In genomic region chr2:172281648-172282576, GRCh38 we compare ENCODE assay signal across 15 cellular contexts.
A peak's percentile ranks its signal among the peaks of the same experiment; 100 is the strongest.
DNase-seq lines count a peak whose midpoint lies in the region; ATAC-seq and TF ChIP-seq lines count a peak whose summit lies in the region.
"Had no signal": no experiment of that assay in that cellular context is flagged by ENCODE, and none has a peak within 500 bp of the region (broad histone marks: within the 10 kb centered on the region; RNA-seq: fewer than 3 reads in every experiment).

No MANE protein-coding gene starts in this region.

- H3K4me1 Mint-ChIP-seq in neural progenitor cell, result peaks cover 44% of the 10 kb centered on the region

- no peaks in the 10 kb centered on the region for H3K36me3 Mint-ChIP-seq in neural progenitor cell

- H3K27ac ChIP-seq in AG04450 (ENCODE audit: low read depth, low read length) (peak overlapping the region; percentile 86), brain microvascular endothelial cell (peak overlapping the region; percentile 94), neural progenitor cell (no peak overlapping the region), Karpas-422 (ENCODE audit: low read length) (no peak overlapping the region), upper lobe of left lung (no peak overlapping the region)
- H3K27ac ChIP-seq: upper lobe of right lung had no signal

- H4K20me1 ChIP-seq in neural progenitor cell (ENCODE audit: low read depth), result no peaks in the 10 kb centered on the region
- no peaks in the 10 kb centered on the region for H4K20me1 ChIP-seq in Karpas-422 (ENCODE audit: insufficient read depth, low read depth, low read length)

- WGBS in upper lobe of left lung, 2 donors, result 74 to 80% methylated on average over 3 of the region's 3 CpGs

- H3K9me2 ChIP-seq in Karpas-422 (replicated peaks; ENCODE audit: insufficient read depth, low read length), result no peaks in the 10 kb centered on the region

- H2AFZ ChIP-seq in neural progenitor cell (replicated peaks), result no peak overlapping the region
- H2AFZ ChIP-seq in Karpas-422 (ENCODE audit: low read length), result no peak overlapping the region

- peaks cover 37% of the 10 kb centered on the region for H3K4me1 ChIP-seq in neural progenitor cell
- H3K4me1 ChIP-seq in Karpas-422 (ENCODE audit: low read length), result peaks cover 59% of the 10 kb centered on the region
- H3K4me1 ChIP-seq in upper lobe of left lung, result peaks cover 13 to 18% (median 16%) of the 10 kb centered on the region in 4 donors

- no peaks in the 10 kb centered on the region for H3K27me3 ChIP-seq in AG04450 (ENCODE audit: control insufficient read depth, insufficient read depth, low read length)
- H3K27me3 ChIP-seq in brain microvascular endothelial cell (replicated peaks), result no peaks in the 10 kb centered on the region
- no peaks in the 10 kb centered on the region for H3K27me3 ChIP-seq in neural progenitor cell
- no peaks in the 10 kb centered on the region for H3K27me3 ChIP-seq in Karpas-422 (ENCODE audit: low read length)
- no peaks in the 10 kb centered on the region for H3K27me3 ChIP-seq in upper lobe of left lung
- H3K27me3 ChIP-seq: neutrophil, upper lobe of right lung had no signal

- no peak overlapping the region for H3K4me2 ChIP-seq in neural progenitor cell
- no peak overlapping the region for H3K4me2 ChIP-seq in Karpas-422 (ENCODE audit: low read depth, low read length, poor library complexity, severe bottlenecking)

- no peak for TF ChIP-seq CTCF in AG04450 (IDR thresholded peaks at IDR 0.05; ENCODE audit: low read depth, low read length)
- no peak for TF ChIP-seq CTCF in brain microvascular endothelial cell (IDR thresholded peaks at IDR 0.05; ENCODE audit: low read depth, low read length, missing control alignments)
- TF ChIP-seq CTCF in neural progenitor cell (IDR thresholded peaks at IDR 0.05), result no peak
- no peak for TF ChIP-seq CTCF in upper lobe of left lung (IDR thresholded peaks at IDR 0.05)

- H3K4me3 Mint-ChIP-seq in neural progenitor cell, result no peak overlapping the region
- H3K4me3 Mint-ChIP-seq: activated B cell treated with CpG ODN at 0.5 μM for 24 hours had no signal

- peaks cover 4% of the 10 kb centered on the region for H3K27me3 Mint-ChIP-seq in neural progenitor cell (ENCODE audit: insufficient read depth, low read depth)

- H3K4me3 ChIP-seq in AG04450 (ENCODE audit: low read depth, low read length), result no peak overlapping the region
- no peak overlapping the region for H3K4me3 ChIP-seq in brain microvascular endothelial cell (ENCODE audit: low read depth, low read length)
- H3K4me3 ChIP-seq in neural progenitor cell, result no peak overlapping the region
- no peak overlapping the region for H3K4me3 ChIP-seq in Karpas-422 (ENCODE audit: low read length)
- H3K4me3 ChIP-seq in upper lobe of left lung, result no peak overlapping the region
- H3K4me3 ChIP-seq: upper lobe of right lung had no signal

- H3K27ac Mint-ChIP-seq in neural progenitor cell, result no peak overlapping the region
- H3K27ac Mint-ChIP-seq: activated B cell treated with CpG ODN at 0.5 μM for 24 hours had no signal

- no peak for TF ChIP-seq POLR2A in upper lobe of left lung (IDR thresholded peaks at IDR 0.05)

- intact Hi-C loops in left colon (cut with DNase I, micrococcal nuclease), result no loop called here

- H3K36me3 ChIP-seq in brain microvascular endothelial cell (replicated peaks) (no peaks in the 10 kb centered on the region), neural progenitor cell (no peaks in the 10 kb centered on the region), Karpas-422 (ENCODE audit: insufficient read depth, low read length) (no peaks in the 10 kb centered on the region; the same call in 1 of the 2 replicates), upper lobe of left lung (no peaks in the 10 kb centered on the region)
- H3K36me3 ChIP-seq: neutrophil, upper lobe of right lung had no signal

- ATAC-seq in left colon, result peak; percentile 96
- ATAC-seq in GM21423 (IDR thresholded peaks at IDR 0.05; ENCODE audit: unreplicated experiment), result no peak
- ATAC-seq in upper lobe of left lung (ENCODE audit: low FRiP score in 2 of 2), result no peak

- H3F3A ChIP-seq in neural progenitor cell (ENCODE audit: low read depth), result peaks cover 31% of the 10 kb centered on the region

- peak; percentile 47 for DNase-seq in AG04450 (ENCODE audit: low read depth, low spot score)
- DNase-seq in LHCN-M2 (ENCODE audit: low read depth), result peak; percentile 74
- DNase-seq in brain microvascular endothelial cell, result peak; percentile 88
- DNase-seq in left colon, result no peak
- DNase-seq in neural progenitor cell (ENCODE audit: low spot score), result no peak
- DNase-seq in Karpas-422, result no peak
- DNase-seq in upper lobe of left lung, result no peak
- DNase-seq: activated B cell treated with CpG ODN at 0.5 μM for 24 hours, DMS79, GOT3, head of caudate nucleus, NCI-H2171, upper lobe of right lung had no signal

- no peak overlapping the region for H3K9ac ChIP-seq in neural progenitor cell
- H3K9ac ChIP-seq in Karpas-422 (ENCODE audit: low read length), result no peak overlapping the region

- POLR2A ChIA-PET in AG04450 (lab: Yijun Ruan, JAX), result interaction anchor here (1.2 kb wide), 2 partner anchors 29 to 74 kb away, joined by 3 read pairs; no protein-coding TSS in a partner anchor

- in situ Hi-C loops in brain microvascular endothelial cell (cut with HindIII; ENCODE audit: low pct_ligation_motif_present, low sequenced_read_pairs), result no loop called here

- H3K9me3 ChIP-seq in AG04450 (ENCODE audit: control insufficient read depth, insufficient read depth, low read length) (peaks cover 7% of the 10 kb centered on the region; the same call in 1 of the 2 replicates), neural progenitor cell (ENCODE audit: low read depth) (no peaks in the 10 kb centered on the region), Karpas-422 (ENCODE audit: low read length) (peaks cover 5% of the 10 kb centered on the region; the same call in 1 of the 2 replicates), upper lobe of left lung (peaks cover 0 to 2% (median 0%) of the 10 kb centered on the region in 4 donors)
- H3K9me3 ChIP-seq: neutrophil, upper lobe of right lung had no signal

- no peak for TF ChIP-seq EP300 in upper lobe of left lung (IDR thresholded peaks at IDR 0.05)

- H3K79me2 ChIP-seq in neural progenitor cell (ENCODE audit: low read depth) (no peaks in the 10 kb centered on the region), Karpas-422 (ENCODE audit: low read length) (no peaks in the 10 kb centered on the region)

- peaks cover 5% of the 10 kb centered on the region for H3K9me3 Mint-ChIP-seq in neural progenitor cell

- CTCF ChIA-PET in AG04450 (lab: Charles Lee), result interaction anchor here (0.5 to 1.5 kb wide), 3 partner anchors 143 to 181 kb away, joined by 4 to 5 read pairs (median 4); no protein-coding TSS in a partner anchor

Comparison
In these comparisons a context has a peak if more than half of its experiments do, and no peak if none do; other contexts are left out.
1. DNase-seq: peak in AG04450 (single experiment), LHCN-M2 (single experiment) and brain microvascular endothelial cell (single experiment); none in left colon (0 of 2), neural progenitor cell (single experiment), Karpas-422 (single experiment) and upper lobe of left lung (0 of 2).
2. H3K27ac ChIP-seq: peak in AG04450 (single experiment) and brain microvascular endothelial cell (single experiment); none in neural progenitor cell (single experiment), Karpas-422 (single experiment) and upper lobe of left lung (0 of 4).